ENCODE assay signal across 11 cellular contexts in the genomic region with DNA sequence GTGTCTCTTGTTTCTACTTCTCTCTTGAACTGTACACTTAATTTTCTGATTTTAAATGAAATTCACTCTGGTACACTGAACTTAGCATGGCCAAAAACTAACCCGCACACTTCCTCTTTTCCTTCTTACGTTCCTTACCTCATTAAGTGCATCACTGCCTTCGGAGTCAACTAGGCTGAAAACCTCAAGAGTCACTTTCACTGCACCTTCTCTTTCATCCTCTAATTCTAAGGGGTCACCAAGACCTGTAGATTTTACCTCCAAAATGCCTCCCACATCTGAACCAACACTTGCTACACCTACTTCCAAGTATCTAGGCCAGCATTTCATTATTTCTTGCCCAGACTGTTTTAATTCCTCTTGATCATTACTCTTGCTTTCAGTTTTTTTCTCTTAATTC. TPM values are rescaled to one million over a fixed set of nuclear protein-coding genes. Genes with fewer than 3 reads are reported as not detected.
A peak's percentile ranks its signal among the peaks of the same experiment; 100 is the strongest.
DNase-seq lines count a peak whose midpoint lies in the region; ATAC-seq, FAIRE-seq and TF ChIP-seq lines count a peak whose summit lies in the region.
"Had no signal": no experiment of that assay in that cellular context is flagged by ENCODE, and none has a peak within 500 bp of the region (broad histone marks: within the 10 kb centered on the region; RNA-seq: fewer than 3 reads in every experiment).

No MANE protein-coding gene starts in this region.

- no peaks in the 10 kb centered on the region for H3K27me3 ChIP-seq in GM12878 (replicated peaks in 1 of 2; ENCODE audit: control insufficient read depth in 2 of 2, insufficient read depth in 2 of 2, low read length in 1 of 2)
- H3K27me3 ChIP-seq: body of pancreas had no signal

- 0% methylated on average over 3 of the region's 3 CpGs for WGBS in GM12878 (ENCODE audit: insufficient coverage, insufficient replicate concordance, low lambda C conversion rate, missing lambda C conversion rate)

- H3K4me3 ChIP-seq in GM12878 = peak overlapping the region; percentile 39
- H3K4me3 ChIP-seq: body of pancreas had no signal

- CTCF ChIA-PET in GM12878 (lab: Yijun Ruan, JAX) = interaction anchor here (0.6 to 2.9 kb wide), 5 partner anchors 11 to 747 kb away, joined by 3 to 11 read pairs (median 5); no protein-coding TSS in a partner anchor

- intact Hi-C loops in GM12878 (cut with micrococcal nuclease; ENCODE audit: unreplicated experiment) = loop anchor here (1.0 to 10.0 kb wide), 4 partner anchors 25 to 563 kb away; no protein-coding TSS in a partner anchor

- H3K4me2 ChIP-seq in GM12878 (ENCODE audit: control insufficient read depth, insufficient read depth) = peak overlapping the region; percentile 12

- H3K9ac ChIP-seq in GM12878 (ENCODE audit: control insufficient read depth, insufficient read depth, low read length) = no peak overlapping the region

- no peak for TF ChIP-seq POLR2A in GM12878 (IDR thresholded peaks at IDR 0.05; ENCODE audit: low read depth, low read length)

- H3K27ac Mint-ChIP-seq in progenitor cell of endocrine pancreas = no peak overlapping the region
- H3K27ac Mint-ChIP-seq: natural killer cell had no signal

- peak; percentile 83 for FAIRE-seq in GM12878 (lab: Jason Lieb, UNC)

- H3K36me3 ChIP-seq in GM12878 (ENCODE audit: control insufficient read depth in 2 of 2, insufficient read depth in 2 of 2, low read length in 1 of 2) = peaks cover 0 to 36% of the 10 kb centered on the region in 2 experiments; a peak in 3 of 4 replicates

- SMC1A ChIA-PET in GM12878 (lab: Charles Lee; ENCODE audit: uncharacterized antibody, unreplicated experiment) = interaction anchor here (0.6 to 8.2 kb wide), 26 partner anchors 8 to 747 kb away, joined by 3 to 101 read pairs (median 4); no protein-coding TSS in a partner anchor

- peak; percentile 79 to 90 for TF ChIP-seq EP300 in GM12878 (IDR thresholded peaks at IDR 0.05; ENCODE audit: borderline replicate concordance in 1 of 2, control insufficient read depth in 1 of 2, low read depth in 2 of 2, low read length in 2 of 2)

- BruUV-seq in GM12878 (replicated peaks; lab: Mats Ljungman, UMichigan) = TSS peak; percentile 11

- no peak overlapping the region for H3K4me3 Mint-ChIP-seq in progenitor cell of endocrine pancreas (ENCODE audit: low read depth)
- H3K4me3 Mint-ChIP-seq: natural killer cell had no signal

- in situ Hi-C loops in GM12878 (cut with MboI) = loop anchor here (25.0 kb wide), 1 partner anchor 750 kb away; no protein-coding TSS in a partner anchor

- DNase-seq in GM12878 (ENCODE audit: low read depth, low spot score) (peak; percentile 69), NCI-H510A (lab: John Stamatoyannopoulos, UW) (no peak), progenitor cell of endocrine pancreas (ENCODE audit: low spot score, unreplicated experiment) (no peak), NCI-H2196 (lab: John Stamatoyannopoulos, UW; ENCODE audit: unreplicated experiment) (no peak), NCI-H1694 (lab: John Stamatoyannopoulos, UW) (no peak)
- DNase-seq: body of pancreas, natural killer cell, NCI-H524 treated with DMSO at 0.1 percent for 48 hours had no signal

- H4K20me1 ChIP-seq in GM12878 (ENCODE audit: control insufficient read depth, insufficient read depth) = no peaks in the 10 kb centered on the region

- peaks cover 4% of the 10 kb centered on the region for H3K9me3 ChIP-seq in GM12878 (replicated peaks; ENCODE audit: control insufficient read depth, insufficient read depth, low read length)
- H3K9me3 ChIP-seq: body of pancreas had no signal

- RAD21 ChIA-PET in GM12878 (lab: Charles Lee; ENCODE audit: unreplicated experiment) = interaction anchor here (1.0 to 10.0 kb wide), 12 partner anchors 10 to 393 kb away, joined by 3 to 119 read pairs (median 5); no protein-coding TSS in a partner anchor

- TF ChIP-seq CTCF in GM12878 (IDR thresholded peaks at IDR 0.05 in 2 of 3, conservative IDR thresholded peaks at IDR 0.05 in 1 of 3; ENCODE audit: control insufficient read depth in 2 of 3, extremely low read depth in 1 of 3, insufficient read depth in 1 of 3, low read depth in 3 of 3, low read length in 3 of 3) (no peak), progenitor cell of endocrine pancreas (IDR thresholded peaks at IDR 0.05; ENCODE audit: unreplicated experiment) (no peak)

- peaks cover 19% of the 10 kb centered on the region for H3K36me3 Mint-ChIP-seq in progenitor cell of endocrine pancreas (ENCODE audit: insufficient read depth)
- H3K36me3 Mint-ChIP-seq: natural killer cell had no signal

- ATAC-seq in GM18499 (IDR thresholded peaks at IDR 0.05; ENCODE audit: insufficient read depth, unreplicated experiment) = peak; percentile 71
- peak; percentile 59 for ATAC-seq in GM21447 (IDR thresholded peaks at IDR 0.05; ENCODE audit: unreplicated experiment)
- peak; percentile 80 for ATAC-seq in HG03159 (IDR thresholded peaks at IDR 0.05; ENCODE audit: unreplicated experiment)
- ATAC-seq in GM12878 = peak; percentile 80
- ATAC-seq: body of pancreas had no signal

- POLR2A ChIA-PET in GM12878 (lab: Charles Lee) = interaction anchor here (0.9 to 1.9 kb wide), 3 partner anchors 27 to 64 kb away, joined by 3 to 6 read pairs (median 4); no protein-coding TSS in a partner anchor

- TF ChIP-seq RAD21 in GM12878 (IDR thresholded peaks at IDR 0.05; ENCODE audit: insufficient read depth, low read depth, low read length) = peak; percentile 32; the same call in 1 of the 2 replicates

- H3K27me3 Mint-ChIP-seq in progenitor cell of endocrine pancreas = no peaks in the 10 kb centered on the region

- no peaks in the 10 kb centered on the region for H3K9me3 Mint-ChIP-seq in progenitor cell of endocrine pancreas (ENCODE audit: low read depth)
- H3K9me3 Mint-ChIP-seq: natural killer cell had no signal

- peaks cover 24% of the 10 kb centered on the region for H3K4me1 Mint-ChIP-seq in progenitor cell of endocrine pancreas (ENCODE audit: low read depth)

- peaks cover 17% of the 10 kb centered on the region for H3K4me1 ChIP-seq in GM12878 (ENCODE audit: control insufficient read depth, insufficient read depth, low read length)

- peaks cover 76% of the 10 kb centered on the region for H3K79me2 ChIP-seq in GM12878 (ENCODE audit: control insufficient read depth, insufficient read depth, low read length)

- H3K27ac ChIP-seq in GM12878 (ENCODE audit: control insufficient read depth, insufficient read depth) = peak overlapping the region; percentile 55
- H3K27ac ChIP-seq: body of pancreas had no signal

- no peak overlapping the region for H2AFZ ChIP-seq in GM12878 (ENCODE audit: control insufficient read depth, low read depth, low read length)

TF ChIP-seq in GM12878, 131 proteins besides CTCF, POLR2A, EP300 and RAD21 (continues in another document):
- TF ChIP-seq SPI1 (IDR thresholded peaks at IDR 0.05; ENCODE audit: borderline replicate concordance, insufficient read depth, low read depth, low read length) (peak; percentile 100), EED (IDR thresholded peaks at IDR 0.05; ENCODE audit: low read depth) (peak; percentile 84), TBL1XR1 (IDR thresholded peaks at IDR 0.05; ENCODE audit: low read depth, low read length) (0 out of 2 replicates have a peak, but pooled peaks have one; percentile 53), MTA2 (IDR thresholded peaks at IDR 0.05; ENCODE audit: low read depth) (peak; percentile 96), MEF2A (IDR thresholded peaks at IDR 0.05; ENCODE audit: insufficient read depth, low read depth, low read length) (0 out of 2 replicates have a peak, but pooled peaks have one; percentile 41), GABPA (IDR thresholded peaks at IDR 0.05; ENCODE audit: low read depth) (0 out of 2 replicates have a peak, but pooled peaks have one; percentile 21)
- TF ChIP-seq, protein P1, sequence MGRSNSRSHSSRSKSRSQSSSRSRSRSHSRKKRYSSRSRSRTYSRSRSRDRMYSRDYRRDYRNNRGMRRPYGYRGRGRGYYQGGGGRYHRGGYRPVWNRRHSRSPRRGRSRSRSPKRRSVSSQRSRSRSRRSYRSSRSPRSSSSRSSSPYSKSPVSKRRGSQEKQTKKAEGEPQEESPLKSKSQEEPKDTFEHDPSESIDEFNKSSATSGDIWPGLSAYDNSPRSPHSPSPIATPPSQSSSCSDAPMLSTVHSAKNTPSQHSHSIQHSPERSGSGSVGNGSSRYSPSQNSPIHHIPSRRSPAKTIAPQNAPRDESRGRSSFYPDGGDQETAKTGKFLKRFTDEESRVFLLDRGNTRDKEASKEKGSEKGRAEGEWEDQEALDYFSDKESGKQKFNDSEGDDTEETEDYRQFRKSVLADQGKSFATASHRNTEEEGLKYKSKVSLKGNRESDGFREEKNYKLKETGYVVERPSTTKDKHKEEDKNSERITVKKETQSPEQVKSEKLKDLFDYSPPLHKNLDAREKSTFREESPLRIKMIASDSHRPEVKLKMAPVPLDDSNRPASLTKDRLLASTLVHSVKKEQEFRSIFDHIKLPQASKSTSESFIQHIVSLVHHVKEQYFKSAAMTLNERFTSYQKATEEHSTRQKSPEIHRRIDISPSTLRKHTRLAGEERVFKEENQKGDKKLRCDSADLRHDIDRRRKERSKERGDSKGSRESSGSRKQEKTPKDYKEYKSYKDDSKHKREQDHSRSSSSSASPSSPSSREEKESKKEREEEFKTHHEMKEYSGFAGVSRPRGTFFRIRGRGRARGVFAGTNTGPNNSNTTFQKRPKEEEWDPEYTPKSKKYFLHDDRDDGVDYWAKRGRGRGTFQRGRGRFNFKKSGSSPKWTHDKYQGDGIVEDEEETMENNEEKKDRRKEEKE (IDR thresholded peaks at IDR 0.05) = no peak

RNA-seq across cellular contexts. Expression of a gene that starts 6.6 kb away (rescaled TPM):
- 1,014 and 1,112 TPM in 2 replicates for total RNA-seq in GM12878 (2013; cell fraction: nucleolus; rRNA removed)
- total RNA-seq in GM12878 (2014; rRNA removed) (27.3 and 28.9 TPM in 2 replicates), GM12878 (2014; rRNA removed; fragmentation: Illumina TruSeq; extraction: Trizol) (40.5 and 45.0 TPM in 2 replicates), GM12878 (2021) (56.4 and 57.6 TPM in 2 replicates), progenitor cell of endocrine pancreas (64.1 and 69.8 TPM in 2 replicates)
- 23.4 TPM for polyA plus RNA-seq in GM12878 (2011; ENCODE audit: low read depth)
- polyA plus RNA-seq in GM12878 (2011; rRNA removed) (107 and 119 TPM in 2 replicates), GM12878 (2014; fragmentation: Illumina TruSeq; extraction: Trizol) (46.3 and 51.7 TPM in 2 replicates), GM12878 (2014; fragmentation: Nextera tagmentation; extraction: Ambion mirVana) (10 to 100 TPM; 17.2 to 17.6 TPM), GM12878 (2014; rRNA removed) (30.4 and 30.8 TPM in 2 replicates), GM12878 (2016; fragmentation: Nextera tagmentation; extraction: Ambion mirVana) (10 to 100 TPM; 43.4 to 47.4 TPM)
- polyA plus RNA-seq in GM12878 (2011; cell fraction: cytosol; rRNA removed) = 49.4 and 66.2 TPM in 2 replicates
- polyA plus RNA-seq in GM12878 (2011; cell fraction: nucleus; rRNA removed) = 101 and 108 TPM in 2 replicates
- polyA plus RNA-seq in GM12878 (2012) = 36.8 and 37.8 TPM in 2 replicates
- polyA minus RNA-seq in GM12878 (2011; rRNA and poly(A)+ RNA removed) = 146 and 149 TPM in 2 replicates
- polyA minus RNA-seq in GM12878 (2011; cell fraction: cytosol; rRNA and poly(A)+ RNA removed) = 29.0 and 34.4 TPM in 2 replicates
- 262 and 381 TPM in 2 replicates for polyA minus RNA-seq in GM12878 (2011; cell fraction: nucleus; rRNA and poly(A)+ RNA removed)
